ENCODE assay signal across 8 cellular contexts in genomic region chr10:102713814-102714620, GRCh38.
DNase-seq lines count a peak whose midpoint lies in the region; ATAC-seq lines count a peak whose summit lies in the region.

Gene ARL3, minus strand, starts transcription at chr10:102714397. Its CDS starts 122 bp downstream, at chr10:102714275.

- H3K36me3 ChIP-seq in effector memory CD4-positive, alpha-beta T cell (ENCODE audit: control insufficient read depth, insufficient read depth, low read length) = no peaks in the 10 kb centered on the region

- ATAC-seq in GM19468 (IDR thresholded peaks at IDR 0.05; ENCODE audit: extremely low read depth, unreplicated experiment) (peak; percentile 80), memory B cell (ENCODE audit: low read depth) (peak; percentile 82)

- H3K4me1 Mint-ChIP-seq in memory B cell = peaks cover 21% of the 10 kb centered on the region

- H3K36me3 Mint-ChIP-seq in memory B cell = peaks cover 6% of the 10 kb centered on the region

- DNase-seq in COLO829 (ENCODE audit: low spot score) = peak; percentile 92
- peak; percentile 86 for DNase-seq in HS-5 (ENCODE audit: low read depth)
- peak; percentile 40 for DNase-seq in NK-92 (lab: John Stamatoyannopoulos, UW; ENCODE audit: unreplicated experiment)
- peak; percentile 98 for DNase-seq in activated CD8-positive, alpha-beta memory T cell treated with anti-CD3 and anti-CD28 coated beads for 24 hours
- peak; percentile 89 to 93 (median 91) for DNase-seq in effector memory CD4-positive, alpha-beta T cell
- DNase-seq in memory B cell (ENCODE audit: low spot score in 2 of 2) = peak; percentile 78 to 83
- peak; percentile 90 for DNase-seq in stimulated activated CD8-positive, alpha-beta memory T cell treated with anti-CD3 and anti-CD28 coated beads, Interleukin-12 subunit alpha, Interleukin-12 subunit beta, amount 100 ng/mL, for 1 hour (ENCODE audit: low read depth)

- H3K27me3 ChIP-seq in effector memory CD4-positive, alpha-beta T cell (replicated peaks; ENCODE audit: control insufficient read depth, insufficient read depth, low read length, poor library complexity, severe bottlenecking) = no peaks in the 10 kb centered on the region

- peak within 1 kb of the TSS; percentile 98 for H3K27ac ChIP-seq in effector memory CD4-positive, alpha-beta T cell (ENCODE audit: insufficient read depth, low read length, poor library complexity, severe bottlenecking)

- peak within 1 kb of the TSS; percentile 95 for H3K27ac Mint-ChIP-seq in memory B cell

- peak within 1 kb of the TSS; percentile 96 for H3K4me3 Mint-ChIP-seq in memory B cell

- H3K9me3 Mint-ChIP-seq in memory B cell = no peaks in the 10 kb centered on the region

- peak within 1 kb of the TSS; percentile 100 for H3K4me3 ChIP-seq in effector memory CD4-positive, alpha-beta T cell (ENCODE audit: insufficient read depth, low read depth, low read length, poor library complexity, severe bottlenecking)

- H3K27me3 Mint-ChIP-seq in memory B cell = no peaks in the 10 kb centered on the region

- no peaks in the 10 kb centered on the region for H3K9me3 ChIP-seq in effector memory CD4-positive, alpha-beta T cell (ENCODE audit: control insufficient read depth, low read length)

- H3K4me1 ChIP-seq in effector memory CD4-positive, alpha-beta T cell (ENCODE audit: control insufficient read depth, insufficient read depth, low read length, poor library complexity, severe bottlenecking) = peaks cover 3% of the 10 kb centered on the region

Comparison
In these comparisons a context has a peak if more than half of its experiments do, and no peak if none do; other contexts are left out.
1. Peak in every context shown above with its lines: DNase-seq, ATAC-seq, H3K4me3 ChIP-seq and H3K27ac ChIP-seq.
2. DNase-seq: peak in every context shown above with its lines; median percentile 98 in activated CD8-positive, alpha-beta memory T cell treated with anti-CD3 and anti-CD28 coated beads for 24 hours; 92 in COLO829; 91 in effector memory CD4-positive, alpha-beta T cell; 90 in stimulated activated CD8-positive, alpha-beta memory T cell treated with anti-CD3 and anti-CD28 coated beads, Interleukin-12 subunit alpha, Interleukin-12 subunit beta, amount 100 ng/mL, for 1 hour; 86 in HS-5; 80 in memory B cell; 40 in NK-92.